Comparison of ENCODE assay signal across 23 cellular contexts in genomic region chr4:111994392-111994791, GRCh38.
"Had no signal": no experiment of that assay in that cellular context is flagged by ENCODE, and none has a peak within 500 bp of the region (broad histone marks: within the 10 kb centered on the region; RNA-seq: fewer than 3 reads in every experiment).

No MANE protein-coding gene starts in this region.

- H3K36me3 Mint-ChIP-seq: natural killer cell treated with Interleukin-12 subunit alpha and Interleukin-12 subunit beta and Interleukin-15 and Interleukin-18, amount 100 ng/mL, for 72 hours had no signal

- H3K4me3 Mint-ChIP-seq: naive B cell; natural killer cell treated with Interleukin-12 subunit alpha and Interleukin-12 subunit beta and Interleukin-15 and Interleukin-18, amount 100 ng/mL, for 72 hours; stimulated activated memory B cell treated with anti-CD40 and anti-IgM and Interleukin-4, amounts not matched to agents 10 μg/mL and 1 μg/mL and 100 μg/mL, for 72 hours had no signal

- FAIRE-seq: keratinocyte had no signal

- DNase-seq: kidney glomerular epithelial cell; left cardiac atrium; left lung; lower lobe of right lung; mammary epithelial cell; mesenchymal stem cell; naive B cell; ovary; right lobe of liver; stimulated activated CD4-positive, alpha-beta T cell treated with anti-CD3 and anti-CD28 coated beads, Interleukin-1b, Interleukin-23, amount 100 ng/mL, for 48 hours; stimulated activated CD4-positive, alpha-beta T cell treated with anti-CD3 and anti-CD28 coated beads, Interleukin-2, amount 100 ng/mL, for 48 hours; stimulated activated CD4-positive, alpha-beta T cell treated with anti-CD3 and anti-CD28 coated beads, Interleukin-4, amount 100 ng/mL, for 4 hours; stimulated activated CD8-positive, alpha-beta memory T cell treated with anti-CD3 and anti-CD28 coated beads, Interleukin-4, amount 100 ng/mL, for 48 hours; stimulated activated naive CD8-positive, alpha-beta T cell treated with anti-CD3 and anti-CD28 coated beads, Interleukin-15, Interleukin-2, amounts not matched to agents 100 U/mL and 50 U/mL, for 24 hours; stomach; testis; thyroid gland; transverse colon; upper lobe of left lung had no signal

- H3K27ac Mint-ChIP-seq: natural killer cell treated with Interleukin-12 subunit alpha and Interleukin-12 subunit beta and Interleukin-15 and Interleukin-18, amount 100 ng/mL, for 72 hours; progenitor cell of endocrine pancreas; stimulated activated memory B cell treated with anti-CD40 and anti-IgM and Interleukin-4, amounts not matched to agents 10 μg/mL and 1 μg/mL and 100 μg/mL, for 72 hours had no signal

- ATAC-seq: left cardiac atrium; left lung; lower lobe of right lung; natural killer cell treated with Interleukin-12 subunit alpha and Interleukin-12 subunit beta and Interleukin-15 and Interleukin-18, amount 100 ng/mL, for 72 hours; right lobe of liver; stimulated activated memory B cell treated with anti-CD40 and anti-IgM and Interleukin-4, amounts not matched to agents 10 μg/mL and 1 μg/mL and 100 μg/mL, for 72 hours; stimulated activated naive CD8-positive, alpha-beta T cell treated with anti-CD3 and anti-CD28 coated beads, Interleukin-15, Interleukin-2, amounts not matched to agents 100 U/mL and 50 U/mL, for 24 hours had no signal
